In genomic region chr3:47225310-47225906, GRCh38 we compare ENCODE assay signal across 10 cellular contexts. TPM values are rescaled to one million over a fixed set of nuclear protein-coding genes. Genes with fewer than 3 reads are reported as not detected.
DNase-seq lines count a peak whose midpoint lies in the region; ATAC-seq and TF ChIP-seq lines count a peak whose summit lies in the region.
"Had no signal": no experiment of that assay in that cellular context is flagged by ENCODE, and none has a peak within 500 bp of the region (broad histone marks: within the 10 kb centered on the region; RNA-seq: fewer than 3 reads in every experiment).

No MANE protein-coding gene starts in this region.

- ATAC-seq in Right ventricle myocardium superior (ENCODE audit: poor library complexity) (peak; percentile 39), heart left ventricle (no peak), HG03378 (IDR thresholded peaks at IDR 0.05; ENCODE audit: unreplicated experiment) (peak; percentile 61), upper lobe of right lung (peak; percentile 70), GM18519 (IDR thresholded peaks at IDR 0.05; ENCODE audit: low FRiP score, unreplicated experiment) (no peak)
- ATAC-seq: activated CD8-positive, alpha-beta T cell treated with anti-CD3 and anti-CD28 coated beads, Interleukin-2, amount 10 ng/mL, durations not matched to agents 7 days and 5 days had no signal

- no peak for TF ChIP-seq POLR2A in heart left ventricle (IDR thresholded peaks at IDR 0.05)

- peaks cover 6% of the 10 kb centered on the region for H3K4me1 Mint-ChIP-seq in brain

- DNase-seq in Right ventricle myocardium superior = no peak
- DNase-seq in heart left ventricle = no peak
- no peak for DNase-seq in upper lobe of right lung
- no peak for DNase-seq in NCI-H82 treated with DMSO at 0.1 percent for 48 hours (lab: John Stamatoyannopoulos, UW; ENCODE audit: unreplicated experiment)
- DNase-seq in coronary artery (ENCODE audit: low spot score) = no peak
- DNase-seq: activated CD8-positive, alpha-beta T cell treated with anti-CD3 and anti-CD28 coated beads, Interleukin-2, amount 10 ng/mL, durations not matched to agents 7 days and 5 days had no signal

- H3K27me3 ChIP-seq in heart left ventricle = no peaks in the 10 kb centered on the region
- H3K27me3 ChIP-seq in upper lobe of right lung = no peaks in the 10 kb centered on the region

- H3K4me3 Mint-ChIP-seq in brain = no peak overlapping the region
- H3K4me3 Mint-ChIP-seq: activated CD8-positive, alpha-beta T cell treated with anti-CD3 and anti-CD28 coated beads, Interleukin-2, amount 10 ng/mL, durations not matched to agents 7 days and 5 days had no signal

- peaks cover 0 to 44% (median 2%) of the 10 kb centered on the region in 12 donors for H3K4me1 ChIP-seq in heart left ventricle
- H3K4me1 ChIP-seq in upper lobe of right lung = peaks cover 7% of the 10 kb centered on the region

- TF ChIP-seq CTCF in heart left ventricle (IDR thresholded peaks at IDR 0.05) (no peak), brain (conservative IDR thresholded peaks at IDR 0.05) (no peak), upper lobe of right lung (IDR thresholded peaks at IDR 0.05) (no peak), coronary artery (IDR thresholded peaks at IDR 0.05) (no peak)

- H3K4me3 ChIP-seq in heart left ventricle = no peak overlapping the region
- no peak overlapping the region for H3K4me3 ChIP-seq in upper lobe of right lung
- H3K4me3 ChIP-seq in coronary artery = no peak overlapping the region

- no peaks in the 10 kb centered on the region for H3K27me3 Mint-ChIP-seq in brain
- H3K27me3 Mint-ChIP-seq: progenitor cell of endocrine pancreas had no signal

- 85 to 89% (median 88%) methylated on average over 5 of the region's 5 CpGs for WGBS in heart left ventricle, 4 donors

- H3K36me3 Mint-ChIP-seq in brain = peaks cover 6% of the 10 kb centered on the region

- H3K36me3 ChIP-seq in heart left ventricle (no peaks in the 10 kb centered on the region), upper lobe of right lung (no peaks in the 10 kb centered on the region)

- intact Hi-C loops in Right ventricle myocardium superior (cut with DNase I) (no loop called here), heart left ventricle (cut with DNase I) (no loop called here), upper lobe of right lung (cut with DNase I) (no loop called here)

- no peaks in the 10 kb centered on the region for H3K9me3 Mint-ChIP-seq in brain

- H3K9me3 ChIP-seq in heart left ventricle = no peaks in the 10 kb centered on the region
- no peaks in the 10 kb centered on the region for H3K9me3 ChIP-seq in upper lobe of right lung

- H3K27ac ChIP-seq in heart left ventricle (no peak overlapping the region), upper lobe of right lung (no peak overlapping the region), coronary artery (no peak overlapping the region)

- peak overlapping the region in 3 of 5 experiments; percentile 9 to 35 (median 26) for H3K27ac Mint-ChIP-seq in brain
- H3K27ac Mint-ChIP-seq: activated CD8-positive, alpha-beta T cell treated with anti-CD3 and anti-CD28 coated beads, Interleukin-2, amount 10 ng/mL, durations not matched to agents 7 days and 5 days had no signal

RNA-seq across cellular contexts. Expression of gene KIF9, which starts 57.2 kb away (rescaled TPM):
- total RNA-seq in Right ventricle myocardium superior (8.4 TPM), heart left ventricle (10 to 100 TPM in 3 of 9 donors, 1 to 10 TPM in 6; 5.2 to 13.0 (median 8.6) TPM), upper lobe of right lung (6.9 TPM)
- polyA plus RNA-seq in heart left ventricle (10 to 100 TPM in 1 of 2 donors, 1 to 10 TPM in 1; 8.7 to 19.2 TPM), brain (ENCODE audit: insufficient read depth, low read depth, low replicate concordance) (12.3 TPM)

RNA-seq across cellular contexts. Expression of gene KLHL18, which starts 57.3 kb away (rescaled TPM):
- total RNA-seq in Right ventricle myocardium superior = 48.4 TPM
- 10 to 100 TPM; 15.2 to 51.0 (median 43.5) TPM for total RNA-seq in heart left ventricle
- polyA plus RNA-seq in heart left ventricle = 100 to 1,000 TPM in 1 of 2 donors, 10 to 100 TPM in 1; 50.4 to 109 TPM
- 12.1 TPM for polyA plus RNA-seq in brain (ENCODE audit: insufficient read depth, low read depth, low replicate concordance)
- total RNA-seq in upper lobe of right lung = 23.5 TPM

Comparison
In these comparisons a context has a peak if more than half of its experiments do, and no peak if none do; other contexts are left out.
1. ATAC-seq: peak in Right ventricle myocardium superior (single experiment), HG03378 (single experiment) and upper lobe of right lung (single experiment); none in heart left ventricle (0 of 4) and GM18519 (single experiment).